ENCODE assay signal across 23 cellular contexts in genomic region chr2:149075065-149075464, GRCh38. TPM values are rescaled to one million over a fixed set of nuclear protein-coding genes. Genes with fewer than 3 reads are reported as not detected.
DNase-seq lines count a peak whose midpoint lies in the region; ATAC-seq and TF ChIP-seq lines count a peak whose summit lies in the region.
"Had no signal": no experiment of that assay in that cellular context is flagged by ENCODE, and none has a peak within 500 bp of the region (broad histone marks: within the 10 kb centered on the region; RNA-seq: fewer than 3 reads in every experiment).

No MANE protein-coding gene starts in this region.

- peaks cover 14% of the 10 kb centered on the region for H3K27me3 Mint-ChIP-seq in WTC11 (ENCODE audit: low read depth)
- no peaks in the 10 kb centered on the region for H3K27me3 Mint-ChIP-seq in nephron (ENCODE audit: low read depth)
- H3K27me3 Mint-ChIP-seq in type B pancreatic cell, result no peaks in the 10 kb centered on the region

- no peaks in the 10 kb centered on the region for H3K4me1 ChIP-seq in Peyer's patch

- no peaks in the 10 kb centered on the region for H3K36me3 ChIP-seq in Peyer's patch
- H3K36me3 ChIP-seq: BLaER1 treated with 17β-estradiol and CSF1 and Interleukin-3, amounts not matched to agents 10 nM and 100 nM; HAP-1 had no signal

- peaks cover 54% of the 10 kb centered on the region for H3K4me1 Mint-ChIP-seq in WTC11
- peaks cover 49% of the 10 kb centered on the region for H3K4me1 Mint-ChIP-seq in nephron
- peaks cover 64% of the 10 kb centered on the region for H3K4me1 Mint-ChIP-seq in type B pancreatic cell (ENCODE audit: unreplicated experiment)

- H3K27me3 ChIP-seq in Peyer's patch, result no peaks in the 10 kb centered on the region
- H3K27me3 ChIP-seq: BLaER1 treated with 17β-estradiol and CSF1 and Interleukin-3, amounts not matched to agents 10 nM and 100 nM had no signal

- H3K9me3 ChIP-seq in Peyer's patch, result no peaks in the 10 kb centered on the region
- H3K9me3 ChIP-seq: BLaER1 treated with 17β-estradiol and CSF1 and Interleukin-3, amounts not matched to agents 10 nM and 100 nM; Caco-2; HAP-1 had no signal

- TF ChIP-seq POLR2A in Peyer's patch (IDR thresholded peaks at IDR 0.05), result no peak

- CTCF ChIA-PET in WTC11 (lab: Charles Lee), result no interaction called here

- H3K4me3 Mint-ChIP-seq in WTC11 (no peak overlapping the region), nephron (peak overlapping the region in 2 of 3 experiments; percentile 27 to 62), type B pancreatic cell (peak overlapping the region; percentile 70)
- H3K4me3 Mint-ChIP-seq: CD4-positive, alpha-beta memory T cell; GM23338; IgD-negative memory B cell had no signal

- H3K4me3 ChIP-seq in LNCaP clone FGC (ENCODE audit: low read depth, low read length) (no peak overlapping the region), Peyer's patch (no peak overlapping the region)
- H3K4me3 ChIP-seq: BLaER1 treated with 17β-estradiol and CSF1 and Interleukin-3, amounts not matched to agents 10 nM and 100 nM; GM23338; HAP-1 had no signal

- H3K27ac ChIP-seq in Peyer's patch, result no peak overlapping the region
- H3K27ac ChIP-seq: BLaER1 treated with 17β-estradiol and CSF1 and Interleukin-3, amounts not matched to agents 10 nM and 100 nM had no signal

- no peaks in the 10 kb centered on the region for H3K36me3 Mint-ChIP-seq in WTC11
- no peaks in the 10 kb centered on the region for H3K36me3 Mint-ChIP-seq in nephron (ENCODE audit: low read depth)
- peaks cover 1% of the 10 kb centered on the region for H3K36me3 Mint-ChIP-seq in type B pancreatic cell
- H3K36me3 Mint-ChIP-seq: CD4-positive, alpha-beta memory T cell had no signal

- H3K9me3 Mint-ChIP-seq in WTC11 (no peaks in the 10 kb centered on the region), nephron (no peaks in the 10 kb centered on the region), type B pancreatic cell (no peaks in the 10 kb centered on the region)
- H3K9me3 Mint-ChIP-seq: GM23338, IgD-negative memory B cell had no signal

- TF ChIP-seq CTCF in LNCaP clone FGC (IDR thresholded peaks at IDR 0.05; ENCODE audit: control insufficient read depth, extremely low read depth, insufficient read depth) (no peak), WTC11 (IDR thresholded peaks at IDR 0.05) (no peak), nephron (IDR thresholded peaks at IDR 0.05; ENCODE audit: unreplicated experiment in 3 of 3) (no peak), type B pancreatic cell (conservative IDR thresholded peaks at IDR 0.05) (no peak), Peyer's patch (IDR thresholded peaks at IDR 0.05) (no peak)

- DNase-seq in LNCaP clone FGC (ENCODE audit: low read depth) (peak; percentile 43), WTC11 (ENCODE audit: low spot score) (no peak), type B pancreatic cell (ENCODE audit: extremely low spot score, unreplicated experiment) (no peak), Peyer's patch (no peak)
- DNase-seq: ACHN; Caco-2; CD4-positive, alpha-beta memory T cell; DMS 273 treated with DMSO at 0.1 percent for 48 hours; MV-4-11; NCI-H1105 treated with DMSO at 0.1 percent for 48 hours; NCI-H2081 treated with DMSO at 0.1 percent for 48 hours; NCI-H2171 treated with DMSO at 0.1 percent for 48 hours; NCI-H524; NCI-H774; NK-92 treated with Interleukin-12 subunit alpha and Interleukin-12 subunit beta, amount 100 ng/mL, for 24 hours had no signal

- POLR2A ChIA-PET in WTC11 (lab: Charles Lee), result no interaction called here

- H3K27ac Mint-ChIP-seq in WTC11 (peak overlapping the region; percentile 29; the same call in 1 of the 2 replicates), nephron (peak overlapping the region; percentile 60 to 90 (median 71)), type B pancreatic cell (peak overlapping the region; percentile 61)
- H3K27ac Mint-ChIP-seq: CD4-positive, alpha-beta memory T cell; GM23338 had no signal

- ATAC-seq in WTC11 (no peak), GM18873 (IDR thresholded peaks at IDR 0.05; ENCODE audit: low FRiP score, unreplicated experiment) (no peak), HG02970 (IDR thresholded peaks at IDR 0.05; ENCODE audit: low FRiP score, unreplicated experiment) (no peak)
- ATAC-seq: Panc1 had no signal

TF ChIP-seq in WTC11, 78 proteins besides CTCF, POLR2A, EP300 and RAD21 (continues in another document):
- TF ChIP-seq SOX15 (CRISPR knock-in tag; IDR thresholded peaks at IDR 0.05), result no peak
- no peak for TF ChIP-seq IRF2 (CRISPR knock-in tag; IDR thresholded peaks at IDR 0.05; ENCODE audit: borderline replicate concordance, low read depth)
- no peak for TF ChIP-seq NR2C2 (CRISPR knock-in tag; IDR thresholded peaks at IDR 0.05)
- TF ChIP-seq ATF1 (CRISPR knock-in tag; IDR thresholded peaks at IDR 0.05), result no peak
- no peak for TF ChIP-seq USF1 (CRISPR knock-in tag; IDR thresholded peaks at IDR 0.05)
- no peak for TF ChIP-seq E2F1 (CRISPR knock-in tag; IDR thresholded peaks at IDR 0.05)
- TF ChIP-seq MLX (CRISPR knock-in tag; IDR thresholded peaks at IDR 0.05), result no peak
- TF ChIP-seq ARID4B (CRISPR knock-in tag; IDR thresholded peaks at IDR 0.05; ENCODE audit: borderline replicate concordance), result no peak
- TF ChIP-seq RELA (CRISPR knock-in tag; IDR thresholded peaks at IDR 0.05; ENCODE audit: borderline replicate concordance), result no peak

RNA-seq across cellular contexts. Expression of gene LYPD6B, which starts 36.6 kb away (rescaled TPM):
- 1.6 to 1.9 TPM (median 1.8 TPM) in 3 replicates for total RNA-seq in WTC11 (2021)
- total RNA-seq in type B pancreatic cell (ENCODE audit: low replicate concordance), result 23.7 and 40.1 TPM in 2 replicates
- 1 to 10 TPM in 3 of 4 donors, not detected in 1; 2.0 to 4.4 (median 3.7) TPM for total RNA-seq in Peyer's patch
- total RNA-seq: CD4-positive, alpha-beta memory T cell had no signal
